Comparison of ENCODE assay signal across 19 cellular contexts in genomic region chr17:47291242-47291873, GRCh38. TPM values are rescaled to one million over a fixed set of nuclear protein-coding genes. Genes with fewer than 3 reads are reported as not detected.
DNase-seq lines count a peak whose midpoint lies in the region; ATAC-seq and TF ChIP-seq lines count a peak whose summit lies in the region.
"Had no signal": no experiment of that assay in that cellular context is flagged by ENCODE, and none has a peak within 500 bp of the region (broad histone marks: within the 10 kb centered on the region; RNA-seq: fewer than 3 reads in every experiment).

No MANE protein-coding gene starts in this region.

- no peaks in the 10 kb centered on the region for H3K36me3 ChIP-seq in GM23338 (ENCODE audit: insufficient read depth)
- no peaks in the 10 kb centered on the region for H3K36me3 ChIP-seq in right lobe of liver
- H3K36me3 ChIP-seq in ovary = no peaks in the 10 kb centered on the region
- H3K36me3 ChIP-seq: BE2C had no signal

- peak overlapping the region; percentile 0; the same call in 1 of the 2 replicates for H2AFZ ChIP-seq in GM23338

- H3K9me3 ChIP-seq in right lobe of liver (no peaks in the 10 kb centered on the region), ovary (no peaks in the 10 kb centered on the region)
- H3K9me3 ChIP-seq: BE2C had no signal

- H3K36me3 Mint-ChIP-seq in GM23338 (ENCODE audit: low read depth) = no peaks in the 10 kb centered on the region
- H3K36me3 Mint-ChIP-seq: CD8-positive, alpha-beta T cell had no signal

- H4K20me1 ChIP-seq in GM23338 (replicated peaks; ENCODE audit: insufficient read depth) = no peaks in the 10 kb centered on the region

- H3K27me3 Mint-ChIP-seq in GM23338 (ENCODE audit: insufficient read depth, low read depth, poor library complexity) = peaks cover 11% of the 10 kb centered on the region

- peaks cover 6% of the 10 kb centered on the region; the same call in 1 of the 2 replicates for H3K9me2 ChIP-seq in GM23338 (ENCODE audit: insufficient read depth)

- peak overlapping the region; percentile 0; the same call in 1 of the 2 replicates for H3K4me2 ChIP-seq in GM23338

- no peak overlapping the region for H3K4me3 Mint-ChIP-seq in GM23338
- H3K4me3 Mint-ChIP-seq: CD8-positive, alpha-beta T cell; HFFc6 had no signal

- no peak overlapping the region for H3K27ac Mint-ChIP-seq in GM23338
- H3K27ac Mint-ChIP-seq: CD8-positive, alpha-beta T cell; HFFc6 had no signal

- H3K27ac ChIP-seq in GM23338 (ENCODE audit: low read depth) (no peak overlapping the region), right lobe of liver (peak overlapping the region in 1 of 3 donors; percentile 40), coronary artery (no peak overlapping the region), ovary (no peak overlapping the region)
- H3K27ac ChIP-seq: SK-N-MC had no signal

- no peak for DNase-seq in GM23338 (ENCODE audit: low spot score)
- DNase-seq in NCI-H226 = peak; percentile 47
- peak; percentile 44 for DNase-seq in choroid plexus epithelial cell (ENCODE audit: low read depth)
- DNase-seq in right lobe of liver = no peak
- no peak for DNase-seq in cerebellum (ENCODE audit: low spot score)
- no peak for DNase-seq in coronary artery (ENCODE audit: low spot score)
- no peak for DNase-seq in NCI-H2081 treated with DMSO at 0.1 percent for 48 hours (lab: John Stamatoyannopoulos, UW)
- no peak for DNase-seq in ovary
- DNase-seq: BE2C; CD8-positive, alpha-beta T cell; EL; GOT3; HFFc6; MV-4-11; NCI-H1417 treated with DMSO at 0.1 percent for 48 hours; NCI-H2081; NCI-H2227 treated with DMSO at 0.1 percent for 48 hours; NCI-H526 treated with DMSO at 0.1 percent for 48 hours had no signal

- no peaks in the 10 kb centered on the region; the same call in 2 of the 3 replicates for H3K9me3 Mint-ChIP-seq in GM23338
- H3K9me3 Mint-ChIP-seq: CD8-positive, alpha-beta T cell; HFFc6 had no signal

- TF ChIP-seq POLR2A in right lobe of liver (IDR thresholded peaks at IDR 0.05) (no peak), ovary (IDR thresholded peaks at IDR 0.05) (no peak)

- TF ChIP-seq CTCF in GM23338 (conservative IDR thresholded peaks at IDR 0.05; ENCODE audit: low read depth in 2 of 2) (no peak), choroid plexus epithelial cell (conservative IDR thresholded peaks at IDR 0.05; ENCODE audit: low read depth, low read length) (no peak), right lobe of liver (IDR thresholded peaks at IDR 0.05) (no peak), coronary artery (IDR thresholded peaks at IDR 0.05) (no peak), ovary (IDR thresholded peaks at IDR 0.05) (no peak)

- peaks cover 5% of the 10 kb centered on the region; the same call in 1 of the 2 replicates for H3K4me1 ChIP-seq in GM23338 (ENCODE audit: insufficient read depth)
- peaks cover 0 to 26% (median 8%) of the 10 kb centered on the region in 4 donors for H3K4me1 ChIP-seq in right lobe of liver
- peaks cover 10% of the 10 kb centered on the region for H3K4me1 ChIP-seq in ovary (ENCODE audit: insufficient read depth)
- H3K4me1 ChIP-seq: BE2C had no signal

- TF ChIP-seq EP300 in ovary (IDR thresholded peaks at IDR 0.05) = no peak

- H3K4me3 ChIP-seq in GM23338 = no peak overlapping the region
- H3K4me3 ChIP-seq in choroid plexus epithelial cell (ENCODE audit: low read depth, low read length) = no peak overlapping the region
- H3K4me3 ChIP-seq in right lobe of liver = no peak overlapping the region
- no peak overlapping the region for H3K4me3 ChIP-seq in coronary artery
- no peak overlapping the region for H3K4me3 ChIP-seq in ovary
- H3K4me3 ChIP-seq: SK-N-MC had no signal

- 29% methylated on average over 8 of the region's 8 CpGs for WGBS in right lobe of liver (ENCODE audit: insufficient coverage, low coverage, low lambda C conversion rate, missing lambda C conversion rate)
- 79 to 83% (median 83%) methylated on average over 8 of the region's 8 CpGs for WGBS in ovary, 3 donors

- H3K4me1 Mint-ChIP-seq in GM23338 = peaks cover 13% of the 10 kb centered on the region

- no peak for ATAC-seq in GM23338
- peak; percentile 13 to 70 (median 41) for ATAC-seq in right lobe of liver
- ATAC-seq: CD8-positive, alpha-beta T cell had no signal

- H3F3A ChIP-seq in GM23338 (replicated peaks; ENCODE audit: low read depth) = no peaks in the 10 kb centered on the region

- intact Hi-C loops in right lobe of liver (cut with DNase I) = no loop called here
- intact Hi-C loops in ovary (cut with DNase I) = no loop called here

- no peaks in the 10 kb centered on the region for H3K79me2 ChIP-seq in GM23338 (replicated peaks; ENCODE audit: insufficient read depth)

- peaks cover 7% of the 10 kb centered on the region; the same call in 1 of the 2 replicates for H3K27me3 ChIP-seq in GM23338 (ENCODE audit: insufficient read depth)
- no peaks in the 10 kb centered on the region for H3K27me3 ChIP-seq in right lobe of liver
- no peaks in the 10 kb centered on the region for H3K27me3 ChIP-seq in ovary
- H3K27me3 ChIP-seq: BE2C had no signal

TF ChIP-seq in GM23338, 12 proteins besides CTCF, POLR2A, EP300 and RAD21 (continues in another document):
- no peak for TF ChIP-seq ZNF462 (CRISPR knock-in tag; IDR thresholded peaks at IDR 0.05)
- no peak for TF ChIP-seq JUNB (IDR thresholded peaks at IDR 0.05; ENCODE audit: unreplicated experiment)
- no peak for TF ChIP-seq NANOG (IDR thresholded peaks at IDR 0.05; ENCODE audit: borderline replicate concordance)

RNA-seq across cellular contexts. Expression of gene EFCAB13, which starts 32.4 kb away (rescaled TPM):
- total RNA-seq in GM23338 (2014; rRNA removed; shearing (Covaris generic)) = 3.6 and 4.1 TPM in 2 replicates
- polyA plus RNA-seq in GM23338 (2016; fragmentation: Nextera tagmentation; extraction: Ambion mirVana) = 3.3 and 5.4 TPM in 2 replicates
- 1 to 10 TPM in 5 of 6 experiments, under 1 TPM in 1; 0.68 to 7.2 (median 3.2) TPM for total RNA-seq in right lobe of liver
- 7.4 TPM for total RNA-seq in cerebellum
- total RNA-seq in ovary = 10 to 100 TPM in 1 of 7 donors, 1 to 10 TPM in 6; 6.4 to 11.5 (median 9.3) TPM
- polyA plus RNA-seq in ovary = 1 to 10 TPM; 3.2 to 9.1 TPM

RNA-seq across cellular contexts. Expression of gene ITGB3, which starts 37.7 kb away (rescaled TPM):
- 0.52 TPM in 1 of 2 replicates, not detected in the other for total RNA-seq in GM23338 (2014; rRNA removed; shearing (Covaris generic))
- polyA plus RNA-seq in GM23338 (2016; fragmentation: Nextera tagmentation; extraction: Ambion mirVana) = 0.07 TPM in 1 of 2 replicates, not detected in the other
- 1 to 10 TPM; 2.2 to 8.0 (median 4.8) TPM for total RNA-seq in right lobe of liver
- total RNA-seq in cerebellum = 1.6 TPM
- 1 to 10 TPM; 1.7 to 7.7 (median 2.9) TPM for total RNA-seq in ovary
- 1 to 10 TPM; 2.8 to 9.4 TPM for polyA plus RNA-seq in ovary
- total RNA-seq: CD8-positive, alpha-beta T cell had no signal

Comparison
In these comparisons a context has a peak if more than half of its experiments do, and no peak if none do; other contexts are left out.
1. DNase-seq: peak in NCI-H226 (single experiment) and choroid plexus epithelial cell (single experiment); none in GM23338 (single experiment), right lobe of liver (0 of 3), cerebellum (single experiment), coronary artery (single experiment), NCI-H2081 treated with DMSO at 0.1 percent for 48 hours (single experiment) and ovary (0 of 5).